Comparison of ENCODE assay signal across 1 cellular context in genomic region chr22:29393019-29393608, GRCh38.
TF ChIP-seq lines count a peak whose summit lies in the region.

No MANE protein-coding gene starts in this region.

TF ChIP-seq in HepG2, 621 proteins besides CTCF, POLR2A, EP300 and RAD21:
- TF ChIP-seq HNF1A (IDR thresholded peaks at IDR 0.05; ENCODE audit: low read depth), result peak; percentile 66
- TF ChIP-seq HNF1A (CRISPR knock-in tag; IDR thresholded peaks at IDR 0.05; ENCODE audit: borderline replicate concordance), result no peak
- TF ChIP-seq, protein P1, sequence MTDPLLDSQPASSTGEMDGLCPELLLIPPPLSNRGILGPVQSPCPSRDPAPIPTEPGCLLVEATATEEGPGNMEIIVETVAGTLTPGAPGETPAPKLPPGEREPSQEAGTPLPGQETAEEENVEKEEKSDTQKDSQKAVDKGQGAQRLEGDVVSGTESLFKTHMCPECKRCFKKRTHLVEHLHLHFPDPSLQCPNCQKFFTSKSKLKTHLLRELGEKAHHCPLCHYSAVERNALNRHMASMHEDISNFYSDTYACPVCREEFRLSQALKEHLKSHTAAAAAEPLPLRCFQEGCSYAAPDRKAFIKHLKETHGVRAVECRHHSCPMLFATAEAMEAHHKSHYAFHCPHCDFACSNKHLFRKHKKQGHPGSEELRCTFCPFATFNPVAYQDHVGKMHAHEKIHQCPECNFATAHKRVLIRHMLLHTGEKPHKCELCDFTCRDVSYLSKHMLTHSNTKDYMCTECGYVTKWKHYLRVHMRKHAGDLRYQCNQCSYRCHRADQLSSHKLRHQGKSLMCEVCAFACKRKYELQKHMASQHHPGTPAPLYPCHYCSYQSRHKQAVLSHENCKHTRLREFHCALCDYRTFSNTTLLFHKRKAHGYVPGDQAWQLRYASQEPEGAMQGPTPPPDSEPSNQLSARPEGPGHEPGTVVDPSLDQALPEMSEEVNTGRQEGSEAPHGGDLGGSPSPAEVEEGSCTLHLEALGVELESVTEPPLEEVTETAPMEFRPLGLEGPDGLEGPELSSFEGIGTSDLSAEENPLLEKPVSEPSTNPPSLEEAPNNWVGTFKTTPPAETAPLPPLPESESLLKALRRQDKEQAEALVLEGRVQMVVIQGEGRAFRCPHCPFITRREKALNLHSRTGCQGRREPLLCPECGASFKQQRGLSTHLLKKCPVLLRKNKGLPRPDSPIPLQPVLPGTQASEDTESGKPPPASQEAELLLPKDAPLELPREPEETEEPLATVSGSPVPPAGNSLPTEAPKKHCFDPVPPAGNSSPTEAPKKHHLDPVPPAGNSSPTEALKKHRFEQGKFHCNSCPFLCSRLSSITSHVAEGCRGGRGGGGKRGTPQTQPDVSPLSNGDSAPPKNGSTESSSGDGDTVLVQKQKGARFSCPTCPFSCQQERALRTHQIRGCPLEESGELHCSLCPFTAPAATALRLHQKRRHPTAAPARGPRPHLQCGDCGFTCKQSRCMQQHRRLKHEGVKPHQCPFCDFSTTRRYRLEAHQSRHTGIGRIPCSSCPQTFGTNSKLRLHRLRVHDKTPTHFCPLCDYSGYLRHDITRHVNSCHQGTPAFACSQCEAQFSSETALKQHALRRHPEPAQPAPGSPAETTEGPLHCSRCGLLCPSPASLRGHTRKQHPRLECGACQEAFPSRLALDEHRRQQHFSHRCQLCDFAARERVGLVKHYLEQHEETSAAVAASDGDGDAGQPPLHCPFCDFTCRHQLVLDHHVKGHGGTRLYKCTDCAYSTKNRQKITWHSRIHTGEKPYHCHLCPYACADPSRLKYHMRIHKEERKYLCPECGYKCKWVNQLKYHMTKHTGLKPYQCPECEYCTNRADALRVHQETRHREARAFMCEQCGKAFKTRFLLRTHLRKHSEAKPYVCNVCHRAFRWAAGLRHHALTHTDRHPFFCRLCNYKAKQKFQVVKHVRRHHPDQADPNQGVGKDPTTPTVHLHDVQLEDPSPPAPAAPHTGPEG (CRISPR knock-in tag; IDR thresholded peaks at IDR 0.05), result no peak
- TF ChIP-seq ZNF652 (CRISPR knock-in tag; IDR thresholded peaks at IDR 0.05; ENCODE audit: borderline replicate concordance, low read depth), result 0 out of 2 replicates have a peak, but pooled peaks have one; percentile 15
- peak; percentile 97 for TF ChIP-seq ZFP36 (IDR thresholded peaks at IDR 0.05; ENCODE audit: borderline replicate concordance, low read depth, low read length, partially characterized antibody)
- TF ChIP-seq ZMYM3 (CRISPR knock-in tag; IDR thresholded peaks at IDR 0.05), result peak; percentile 55; the same call in 1 of the 2 replicates
